ENCODE assay signal across 8 cellular contexts in genomic region chr2:100246163-100247145, GRCh38.
DNase-seq lines count a peak whose midpoint lies in the region; ATAC-seq and TF ChIP-seq lines count a peak whose summit lies in the region.

No MANE protein-coding gene starts in this region.

- H3K4me3 ChIP-seq in HEK293 (ENCODE audit: low read depth, low read length), result no peak overlapping the region

- no peaks in the 10 kb centered on the region for H3K9me3 ChIP-seq in HEK293 (ENCODE audit: control insufficient read depth, insufficient read depth, low read depth, low read length)

- DNase-seq in CD1c-positive myeloid dendritic cell (ENCODE audit: extremely low spot score), result peak; percentile 76
- DNase-seq in SKM-1 (lab: John Stamatoyannopoulos, UW; ENCODE audit: unreplicated experiment), result peak; percentile 53
- DNase-seq in iPS-NIHi7 (ENCODE audit: extremely low spot score), result peak; percentile 54
- DNase-seq in NCI-H510A treated with DMSO at 0.1 percent for 48 hours (lab: John Stamatoyannopoulos, UW), result no peak
- no peak for DNase-seq in activated effector memory CD4-positive, alpha-beta T cell treated with anti-CD3 and anti-CD28 coated beads, Interleukin-2, amount 50 U/mL, for 16 hours

- H3K27ac ChIP-seq in HEK293 (ENCODE audit: extremely low read depth, low read depth, low read length), result no peak overlapping the region

- 0 out of 2 replicates have a peak, but pooled peaks have one; percentile 45 for TF ChIP-seq CTCF in HEK293 (tag by site-specific recombination; IDR thresholded peaks at IDR 0.05)

- no peak for ATAC-seq in HG03432 (IDR thresholded peaks at IDR 0.05; ENCODE audit: unreplicated experiment)
- ATAC-seq in HG02885 (IDR thresholded peaks at IDR 0.05; ENCODE audit: poor library complexity, unreplicated experiment), result no peak

- POLR2A ChIA-PET in HEK293 (lab: Yijun Ruan, JAX), result no interaction called here

- H3K36me3 ChIP-seq in HEK293 (ENCODE audit: control insufficient read depth in 2 of 2, insufficient read depth in 1 of 2, low read length in 2 of 2), result no peaks in the 10 kb centered on the region

- CTCF ChIA-PET in HEK293 (lab: Yijun Ruan, JAX), result interaction anchor here (0.6 to 2.5 kb wide), 14 partner anchors 9 to 1386 kb away, joined by 3 to 15 read pairs (median 3); no protein-coding TSS in a partner anchor

- H3K4me1 ChIP-seq in HEK293 (ENCODE audit: control insufficient read depth, insufficient read depth, low read length), result no peaks in the 10 kb centered on the region

TF ChIP-seq in HEK293, 187 proteins besides CTCF, POLR2A, EP300 and RAD21:
- TF ChIP-seq KLF10 (tag by site-specific recombination; IDR thresholded peaks at IDR 0.05) (no peak), ZNF148 (tag by site-specific recombination; IDR thresholded peaks at IDR 0.05; ENCODE audit: borderline replicate concordance) (no peak), ZNF692 (tag by site-specific recombination; IDR thresholded peaks at IDR 0.05) (no peak), ZNF791 (tag by site-specific recombination; IDR thresholded peaks at IDR 0.05) (no peak), ZNF521 (tag by site-specific recombination; IDR thresholded peaks at IDR 0.05) (peak; percentile 94; the same call in 1 of the 2 replicates), ZNF184 (tag by site-specific recombination; IDR thresholded peaks at IDR 0.05) (no peak)
TF ChIP-seq in HEK293: peak in this region for 1.

Comparison
In these comparisons a context has a peak if more than half of its experiments do, and no peak if none do; other contexts are left out.
1. DNase-seq: peak in CD1c-positive myeloid dendritic cell (single experiment), SKM-1 (single experiment) and iPS-NIHi7 (single experiment); none in NCI-H510A treated with DMSO at 0.1 percent for 48 hours (single experiment) and activated effector memory CD4-positive, alpha-beta T cell treated with anti-CD3 and anti-CD28 coated beads, Interleukin-2, amount 50 U/mL, for 16 hours (single experiment).